In genomic region chr9:81387360-81387759, GRCh38 we compare ENCODE assay signal across 27 cellular contexts.
"Had no signal": no experiment of that assay in that cellular context is flagged by ENCODE, and none has a peak within 500 bp of the region (broad histone marks: within the 10 kb centered on the region; RNA-seq: fewer than 3 reads in every experiment).

No MANE protein-coding gene starts in this region.

- ATAC-seq: esophagus mucosa; gastrocnemius medialis; heart left ventricle; left cardiac atrium; left lung; left ventricle myocardium superior; lower lobe of right lung; naive thymus-derived CD4-positive, alpha-beta T cell had no signal

- H3K27ac Mint-ChIP-seq: endodermal cell; immature natural killer cell; naive thymus-derived CD4-positive, alpha-beta T cell had no signal

- H3K9me3 Mint-ChIP-seq: endodermal cell, immature natural killer cell had no signal

- H3K4me1 ChIP-seq: gastrocnemius medialis, lower lobe of right lung had no signal

- H3K36me3 Mint-ChIP-seq: immature natural killer cell; naive thymus-derived CD4-positive, alpha-beta T cell had no signal

- H3K36me3 ChIP-seq: esophagus squamous epithelium, gastrocnemius medialis, heart left ventricle, left lung, lower lobe of right lung had no signal

- H3K79me2 ChIP-seq: hepatocyte had no signal

- H2AFZ ChIP-seq: hepatocyte had no signal

- H3K9me3 ChIP-seq: esophagus squamous epithelium, gastrocnemius medialis, heart left ventricle, left lung, lower lobe of right lung had no signal

- H3K27me3 ChIP-seq: esophagus squamous epithelium, gastrocnemius medialis, heart left ventricle, hepatocyte, left lung had no signal

- H3K27ac ChIP-seq: coronary artery, dorsolateral prefrontal cortex, epithelial cell of prostate, esophagus squamous epithelium, gastrocnemius medialis, heart left ventricle, hepatocyte, left lung, lower lobe of right lung had no signal

- FAIRE-seq: colon, endometrium had no signal

- H3K27me3 Mint-ChIP-seq: naive thymus-derived CD4-positive, alpha-beta T cell had no signal

- DNase-seq: dermis blood vessel endothelial cell; dorsolateral prefrontal cortex; effector CD4-positive, alpha-beta T cell; effector memory CD4-positive, alpha-beta T cell; endodermal cell; erythroblast; esophagus squamous epithelium; foreskin fibroblast; foreskin melanocyte; gastrocnemius medialis; heart left ventricle; hypothalamus; immature natural killer cell; islet precursor cell; left cardiac atrium; left lung; left ventricle myocardium superior; lower lobe of right lung; mesenchymal stem cell; midbrain; naive thymus-derived CD4-positive, alpha-beta T cell had no signal

- H3K4me2 ChIP-seq: hepatocyte had no signal

- H3K4me3 ChIP-seq: coronary artery, dorsolateral prefrontal cortex, esophagus squamous epithelium, gastrocnemius medialis, heart left ventricle, hepatocyte, left lung, lower lobe of right lung had no signal

- H3K4me3 Mint-ChIP-seq: endodermal cell; immature natural killer cell; naive thymus-derived CD4-positive, alpha-beta T cell had no signal

- H3K4me1 Mint-ChIP-seq: immature natural killer cell; naive thymus-derived CD4-positive, alpha-beta T cell had no signal
